ENCODE assay signal across 11 cellular contexts in genomic region chr17:44733753-44734152, GRCh38. TPM values are rescaled to one million over a fixed set of nuclear protein-coding genes. Genes with fewer than 3 reads are reported as not detected.
DNase-seq lines count a peak whose midpoint lies in the region; ATAC-seq, FAIRE-seq and TF ChIP-seq lines count a peak whose summit lies in the region.
"Had no signal": no experiment of that assay in that cellular context is flagged by ENCODE, and none has a peak within 500 bp of the region (broad histone marks: within the 10 kb centered on the region; RNA-seq: fewer than 3 reads in every experiment).

No MANE protein-coding gene starts in this region.

- TF ChIP-seq EP300 in Ishikawa (IDR thresholded peaks at IDR 0.05; ENCODE audit: borderline replicate concordance) (no peak), K562 (IDR thresholded peaks at IDR 0.05; ENCODE audit: low read length) (no peak)

- intact Hi-C loops in K562 (cut with micrococcal nuclease): no loop called here

- H3K4me1 Mint-ChIP-seq in T-cell: no peaks in the 10 kb centered on the region
- H3K4me1 Mint-ChIP-seq: activated CD4-positive, alpha-beta T cell treated with anti-CD3 and anti-CD28 coated beads, Interleukin-2, amount 10 ng/mL, durations not matched to agents 7 days and 5 days; memory B cell had no signal

- no peak overlapping the region for H3K4me3 ChIP-seq in K562

- no peaks in the 10 kb centered on the region for H3K4me1 ChIP-seq in K562 (replicated peaks in 1 of 2; ENCODE audit: control insufficient read depth in 2 of 2, insufficient read depth in 2 of 2, low read length in 2 of 2)

- no peaks in the 10 kb centered on the region for H3K9me3 Mint-ChIP-seq in T-cell
- H3K9me3 Mint-ChIP-seq: activated CD4-positive, alpha-beta T cell treated with anti-CD3 and anti-CD28 coated beads, Interleukin-2, amount 10 ng/mL, durations not matched to agents 7 days and 5 days; memory B cell had no signal

- H2AFZ ChIP-seq in K562 (ENCODE audit: low read depth, low read length): no peak overlapping the region

- H3K27me3 ChIP-seq in K562 (ENCODE audit: control insufficient read depth in 2 of 2, insufficient read depth in 2 of 2, low read length in 2 of 2): no peaks in the 10 kb centered on the region

- peak; percentile 95 for ATAC-seq in K562
- no peak for ATAC-seq in HG02973 (IDR thresholded peaks at IDR 0.05; ENCODE audit: unreplicated experiment)
- ATAC-seq in T-cell (replicated peaks in 1 of 4): no peak
- no peak for ATAC-seq in GM18520 (IDR thresholded peaks at IDR 0.05; ENCODE audit: unreplicated experiment)

- POLR2A ChIA-PET in K562 (lab: Yijun Ruan, JAX): interaction anchor here (0.8 to 1.3 kb wide), 2 partner anchors 13 to 19 kb away, joined by 4 read pairs; no protein-coding TSS in a partner anchor
- POLR2A ChIA-PET in T-cell (lab: Charles Lee): no interaction called here

- H3K27ac ChIP-seq in K562 (ENCODE audit: extremely low read depth, low read depth, low read length): no peak overlapping the region

- in situ Hi-C loops in K562 (cut with MboI): no loop called here

- H3K79me2 ChIP-seq in K562 (ENCODE audit: control insufficient read depth, insufficient read depth, low read length): no peaks in the 10 kb centered on the region

- TF ChIP-seq CTCF in K562 (IDR thresholded peaks at IDR 0.05 in 2 of 3, conservative IDR thresholded peaks at IDR 0.05 in 1 of 3; ENCODE audit: insufficient read depth in 2 of 3, low read depth in 1 of 3, low read length in 3 of 3): peak; percentile 55 to 57 (median 56)

- BruUV-seq in K562 (replicated peaks; lab: Mats Ljungman, UMichigan): no TSS peak

- no peak overlapping the region for H3K9ac ChIP-seq in K562 (ENCODE audit: insufficient read depth in 1 of 2, low read depth in 2 of 2, low read length in 2 of 2)

- H3K36me3 ChIP-seq in K562 (ENCODE audit: control insufficient read depth, insufficient read depth, low read length): peaks cover 62% of the 10 kb centered on the region; the same call in 2 of the 3 replicates

- no peaks in the 10 kb centered on the region for H3K27me3 Mint-ChIP-seq in T-cell
- H3K27me3 Mint-ChIP-seq: activated CD4-positive, alpha-beta T cell treated with anti-CD3 and anti-CD28 coated beads, Interleukin-2, amount 10 ng/mL, durations not matched to agents 7 days and 5 days; memory B cell had no signal

- H3K9me1 ChIP-seq in K562 (ENCODE audit: control insufficient read depth, insufficient read depth, low read length): peaks cover 3% of the 10 kb centered on the region

- peak; percentile 48 for DNase-seq in ELR (ENCODE audit: low read depth)
- peak in 2 of 4 experiments; percentile 31 to 48 for DNase-seq in K562 (ENCODE audit: extremely low read depth in 1 of 4, low spot score in 3 of 4)
- DNase-seq in left kidney (ENCODE audit: low read depth, low spot score): peak; percentile 48
- DNase-seq in stimulated activated CD4-positive, alpha-beta T cell treated with anti-CD3 and anti-CD28 coated beads, Interleukin-2, amount 100 ng/mL, for 24 hours: no peak
- no peak for DNase-seq in T-cell
- DNase-seq: activated CD4-positive, alpha-beta T cell treated with anti-CD3 and anti-CD28 coated beads, Interleukin-2, amount 10 ng/mL, durations not matched to agents 7 days and 5 days had no signal

- peaks cover 19% of the 10 kb centered on the region for H3K36me3 Mint-ChIP-seq in T-cell

- 68% methylated on average over 5 of the region's 5 CpGs for WGBS in K562 (ENCODE audit: insufficient coverage, low coverage, missing lambda C conversion rate)

- H3K4me3 Mint-ChIP-seq in T-cell: no peak overlapping the region
- H3K4me3 Mint-ChIP-seq: activated CD4-positive, alpha-beta T cell treated with anti-CD3 and anti-CD28 coated beads, Interleukin-2, amount 10 ng/mL, durations not matched to agents 7 days and 5 days; memory B cell had no signal

- no peak overlapping the region for H3K27ac Mint-ChIP-seq in T-cell
- H3K27ac Mint-ChIP-seq: activated CD4-positive, alpha-beta T cell treated with anti-CD3 and anti-CD28 coated beads, Interleukin-2, amount 10 ng/mL, durations not matched to agents 7 days and 5 days; memory B cell had no signal

- no peak overlapping the region for H3K4me2 ChIP-seq in K562 (ENCODE audit: insufficient read depth, low read length)

- TF ChIP-seq POLR2A in K562 (conservative IDR thresholded peaks at IDR 0.05): no peak

- no peaks in the 10 kb centered on the region for H4K20me1 ChIP-seq in K562 (replicated peaks; ENCODE audit: control insufficient read depth, insufficient read depth, low read length)

- no peaks in the 10 kb centered on the region for H3K9me3 ChIP-seq in K562 (replicated peaks; ENCODE audit: control insufficient read depth, insufficient read depth, low read depth, low read length)

- CTCF ChIA-PET in K562 (lab: Yijun Ruan, JAX; ENCODE audit: low intra/inter-chr PET ratio) (interaction anchor here (1.2 kb wide), 1 partner anchor 132 kb away, joined by 5 read pairs; no protein-coding TSS in a partner anchor), T-cell (lab: Charles Lee) (no interaction called here)

- FAIRE-seq in K562 (lab: Jason Lieb, UNC): no peak
- FAIRE-seq: colon had no signal

- TF ChIP-seq RAD21 in Ishikawa (IDR thresholded peaks at IDR 0.05; ENCODE audit: low read depth) (peak; percentile 23; the same call in 1 of the 2 replicates), K562 (CRISPR knock-in tag; conservative IDR thresholded peaks at IDR 0.05 in 1 of 2, IDR thresholded peaks at IDR 0.05 in 1 of 2) (peak in 1 of 2 experiments; percentile 44; a peak in 1 of 4 replicates)

TF ChIP-seq in K562, 482 proteins besides CTCF, POLR2A, EP300 and RAD21 (continues in another document):
- TF ChIP-seq DPF2 (IDR thresholded peaks at IDR 0.05): no peak

RNA-seq across cellular contexts. Expression of gene ADAM11, which starts 25.0 kb away (rescaled TPM):
- 1.0 and 1.4 TPM in 2 replicates for total RNA-seq in K562 (2011; cell fraction: chromatin; rRNA removed; ENCODE audit: low replicate concordance)
- total RNA-seq in K562 (2011; cell fraction: nucleolus; rRNA removed): 1.6 and 2.0 TPM in 2 replicates
- 0.22 and 0.76 TPM in 2 replicates for total RNA-seq in K562 (2011; cell fraction: nucleoplasm; rRNA removed)
- total RNA-seq in K562 (2014; rRNA removed) (0.14 and 0.41 TPM in 2 replicates), K562 (2014; rRNA removed; fragmentation: Illumina TruSeq; extraction: Trizol) (not detected in 2 replicates), K562 (2015; rRNA removed; fragmentation: Illumina TruSeq; extraction: Trizol) (0.04 TPM in 2 replicates), K562 (2021) (0.18 and 0.31 TPM in 2 replicates), T-cell (1 to 10 TPM in 1 of 5 donors, under 1 TPM in 4; 0.43 to 1.0 (median 0.68) TPM)
- polyA plus RNA-seq in K562 (2011; rRNA removed) (0.15 and 0.23 TPM in 2 replicates), K562 (2014; fragmentation: Illumina TruSeq; extraction: Trizol) (0.08 and 0.10 TPM in 2 replicates), K562 (2014; fragmentation: Nextera tagmentation; extraction: Ambion mirVana) (under 1 TPM in 1 of 2 experiments, not detected in 1; 0.01 TPM), K562 (2014; rRNA removed) (0.17 and 0.84 TPM in 2 replicates)
- polyA plus RNA-seq in K562 (2011; cell fraction: cytosol; rRNA removed): 0.13 and 0.16 TPM in 2 replicates
- polyA plus RNA-seq in K562 (2011; cell fraction: nucleus; rRNA removed): 1.7 and 1.8 TPM in 2 replicates
- 0.22 and 0.30 TPM in 2 replicates for polyA plus RNA-seq in K562 (2012)
- polyA minus RNA-seq in K562 (2011; rRNA and poly(A)+ RNA removed): 0.06 and 0.39 TPM in 2 replicates
- polyA minus RNA-seq in K562 (2011; cell fraction: cytosol; rRNA and poly(A)+ RNA removed): not detected in 2 replicates
- 0.27 and 0.44 TPM in 2 replicates for polyA minus RNA-seq in K562 (2011; cell fraction: nucleus; rRNA and poly(A)+ RNA removed)

RNA-seq across cellular contexts. Expression of gene DBF4B, which starts 25.3 kb away (rescaled TPM):
- 70.0 and 132 TPM in 2 replicates for total RNA-seq in K562 (2011; cell fraction: chromatin; rRNA removed; ENCODE audit: low replicate concordance)
- 61.5 and 66.2 TPM in 2 replicates for total RNA-seq in K562 (2011; cell fraction: nucleolus; rRNA removed)
- total RNA-seq in K562 (2011; cell fraction: nucleoplasm; rRNA removed): 79.9 and 98.9 TPM in 2 replicates
- 13.0 and 13.7 TPM in 2 replicates for total RNA-seq in K562 (2014; rRNA removed)
- 12.3 and 12.5 TPM in 2 replicates for total RNA-seq in K562 (2014; rRNA removed; fragmentation: Illumina TruSeq; extraction: Trizol)
- 11.8 and 14.6 TPM in 2 replicates for total RNA-seq in K562 (2015; rRNA removed; fragmentation: Illumina TruSeq; extraction: Trizol)
- total RNA-seq in K562 (2021): 24.0 and 26.9 TPM in 2 replicates
- 21.8 and 26.8 TPM in 2 replicates for polyA plus RNA-seq in K562 (2011; rRNA removed)
- 15.8 and 20.4 TPM in 2 replicates for polyA plus RNA-seq in K562 (2011; cell fraction: cytosol; rRNA removed)
- polyA plus RNA-seq in K562 (2011; cell fraction: nucleus; rRNA removed): 47.2 and 70.7 TPM in 2 replicates
- 16.1 and 24.5 TPM in 2 replicates for polyA plus RNA-seq in K562 (2012)
- polyA plus RNA-seq in K562 (2014; fragmentation: Illumina TruSeq; extraction: Trizol): 26.6 and 27.4 TPM in 2 replicates
- polyA plus RNA-seq in K562 (2014; fragmentation: Nextera tagmentation; extraction: Ambion mirVana): 1 to 10 TPM; 2.5 to 2.9 TPM
- 20.4 and 21.7 TPM in 2 replicates for polyA plus RNA-seq in K562 (2014; rRNA removed)
- 13.6 and 14.5 TPM in 2 replicates for polyA minus RNA-seq in K562 (2011; rRNA and poly(A)+ RNA removed)
- 9.8 and 13.2 TPM in 2 replicates for polyA minus RNA-seq in K562 (2011; cell fraction: cytosol; rRNA and poly(A)+ RNA removed)
- polyA minus RNA-seq in K562 (2011; cell fraction: nucleus; rRNA and poly(A)+ RNA removed): 11.0 and 11.4 TPM in 2 replicates
- total RNA-seq in T-cell: 1 to 10 TPM; 3.8 to 7.8 (median 6.8) TPM

RNA-seq across cellular contexts. Expression of gene CCDC43, which starts 44.2 kb away (rescaled TPM):
- total RNA-seq in K562 (2011; cell fraction: chromatin; rRNA removed; ENCODE audit: low replicate concordance): 7.6 and 17.2 TPM in 2 replicates
- total RNA-seq in K562 (2011; cell fraction: nucleolus; rRNA removed): 4.7 and 5.1 TPM in 2 replicates
- total RNA-seq in K562 (2011; cell fraction: nucleoplasm; rRNA removed): 9.2 and 14.0 TPM in 2 replicates
- total RNA-seq in K562 (2014; rRNA removed) (25.0 and 29.2 TPM in 2 replicates), K562 (2014; rRNA removed; fragmentation: Illumina TruSeq; extraction: Trizol) (40.7 and 46.9 TPM in 2 replicates), K562 (2015; rRNA removed; fragmentation: Illumina TruSeq; extraction: Trizol) (39.2 and 42.3 TPM in 2 replicates), K562 (2021) (22.9 and 23.6 TPM in 2 replicates), T-cell (10 to 100 TPM; 15.1 to 20.4 (median 16.9) TPM)
- polyA plus RNA-seq in K562 (2011; rRNA removed) (11.8 and 16.8 TPM in 2 replicates), K562 (2014; fragmentation: Illumina TruSeq; extraction: Trizol) (29.1 and 35.1 TPM in 2 replicates), K562 (2014; fragmentation: Nextera tagmentation; extraction: Ambion mirVana) (10 to 100 TPM; 11.7 to 13.7 TPM), K562 (2014; rRNA removed) (21.8 and 25.9 TPM in 2 replicates)
- 2.1 and 5.0 TPM in 2 replicates for polyA plus RNA-seq in K562 (2011; cell fraction: cytosol; rRNA removed)
- 5.3 and 5.8 TPM in 2 replicates for polyA plus RNA-seq in K562 (2011; cell fraction: nucleus; rRNA removed)
- polyA plus RNA-seq in K562 (2012): 15.3 and 17.8 TPM in 2 replicates
- 39.5 and 40.0 TPM in 2 replicates for polyA minus RNA-seq in K562 (2011; rRNA and poly(A)+ RNA removed)
- polyA minus RNA-seq in K562 (2011; cell fraction: cytosol; rRNA and poly(A)+ RNA removed): 5.7 and 12.8 TPM in 2 replicates
- 4.6 and 10.1 TPM in 2 replicates for polyA minus RNA-seq in K562 (2011; cell fraction: nucleus; rRNA and poly(A)+ RNA removed)

Comparison
In these comparisons a context has a peak if more than half of its experiments do, and no peak if none do; other contexts are left out.
1. DNase-seq: peak in ELR (single experiment) and left kidney (single experiment); none in stimulated activated CD4-positive, alpha-beta T cell treated with anti-CD3 and anti-CD28 coated beads, Interleukin-2, amount 100 ng/mL, for 24 hours (0 of 2) and T-cell (0 of 34).